In genomic region chr20:50107086-50107645, GRCh38 we compare ENCODE assay signal across 1 cellular context.
TF ChIP-seq lines count a peak whose summit lies in the region.

No MANE protein-coding gene starts in this region.

TF ChIP-seq in K562, 482 proteins besides CTCF, POLR2A, EP300 and RAD21:
- TF ChIP-seq FOXK2 (conservative IDR thresholded peaks at IDR 0.05 in 1 of 2, IDR thresholded peaks at IDR 0.05 in 1 of 2; ENCODE audit: low read depth in 2 of 2): no peak
- no peak for TF ChIP-seq HOXB6 (CRISPR knock-in tag; IDR thresholded peaks at IDR 0.05; ENCODE audit: borderline replicate concordance)
- TF ChIP-seq RBM22 (IDR thresholded peaks at IDR 0.05; ENCODE audit: low read depth, low read length, poor library complexity, severe bottlenecking): no peak
- TF ChIP-seq ELF1 (tag; IDR thresholded peaks at IDR 0.05): no peak
- TF ChIP-seq BHLHE40 (IDR thresholded peaks at IDR 0.05; ENCODE audit: low read length): no peak
- TF ChIP-seq, protein P1, sequence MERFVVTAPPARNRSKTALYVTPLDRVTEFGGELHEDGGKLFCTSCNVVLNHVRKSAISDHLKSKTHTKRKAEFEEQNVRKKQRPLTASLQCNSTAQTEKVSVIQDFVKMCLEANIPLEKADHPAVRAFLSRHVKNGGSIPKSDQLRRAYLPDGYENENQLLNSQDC (CRISPR knock-in tag; IDR thresholded peaks at IDR 0.05): no peak
- TF ChIP-seq ZNF184 (CRISPR knock-in tag; IDR thresholded peaks at IDR 0.05): no peak
- TF ChIP-seq CC2D1A (IDR thresholded peaks at IDR 0.05): no peak
- TF ChIP-seq CSDE1 (IDR thresholded peaks at IDR 0.05): no peak
- TF ChIP-seq MBD2 (IDR thresholded peaks at IDR 0.05; ENCODE audit: borderline replicate concordance, low read depth): no peak
- no peak for TF ChIP-seq ZNF354B (CRISPR knock-in tag; IDR thresholded peaks at IDR 0.05)
- no peak for TF ChIP-seq ZNF41 (CRISPR knock-in tag; conservative IDR thresholded peaks at IDR 0.05)
